In the genomic region with DNA sequence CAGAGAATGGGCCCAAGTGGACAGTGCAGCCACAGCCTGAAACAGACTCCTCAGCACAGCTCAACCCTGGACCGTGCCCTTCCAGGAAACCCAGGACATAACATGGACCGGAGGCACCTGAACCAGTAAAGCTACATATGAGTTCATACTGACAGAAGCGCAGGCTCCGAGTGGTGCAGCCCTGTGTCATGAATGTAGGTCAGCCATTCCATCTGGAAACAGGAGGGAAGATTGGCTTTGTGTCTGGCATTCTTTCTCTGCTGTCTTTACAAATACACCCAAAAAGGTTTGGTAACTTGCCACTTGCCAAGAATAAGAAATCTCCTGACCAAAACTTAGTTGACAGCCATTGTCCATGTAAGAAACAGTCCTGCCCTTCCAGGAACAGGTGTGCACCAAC, we compare ENCODE assay signal across 22 cellular contexts.
"Had no signal": no experiment of that assay in that cellular context is flagged by ENCODE, and none has a peak within 500 bp of the region (broad histone marks: within the 10 kb centered on the region; RNA-seq: fewer than 3 reads in every experiment).

No MANE protein-coding gene starts in this region.

- ATAC-seq: foreskin keratinocyte, gastroesophageal sphincter, heart left ventricle, left colon, left lobe of liver, lower lobe of right lung, mucosa of descending colon had no signal

- H3K27me3 ChIP-seq: dorsolateral prefrontal cortex, esophagus muscularis mucosa, foreskin keratinocyte, gastroesophageal sphincter, heart left ventricle, hepatocyte had no signal

- H3K4me3 ChIP-seq: coronary artery, dorsolateral prefrontal cortex, esophagus muscularis mucosa, gastroesophageal sphincter, heart left ventricle, hepatocyte, left ventricle myocardium inferior, lower lobe of right lung, mucosa of descending colon had no signal

- H3K27ac ChIP-seq: coronary artery, dorsolateral prefrontal cortex, esophagus muscularis mucosa, foreskin keratinocyte, gastroesophageal sphincter, heart left ventricle, hepatocyte, left ventricle myocardium inferior, lower lobe of right lung had no signal

- DNase-seq: dermis blood vessel endothelial cell; effector CD4-positive, alpha-beta T cell; effector memory CD4-positive, alpha-beta T cell; foreskin keratinocyte; heart left ventricle; hypothalamus; immature natural killer cell; islet precursor cell; kidney; kidney glomerular epithelial cell; left colon; left ventricle myocardium inferior; lower lobe of right lung; mesenchymal stem cell; mucosa of descending colon; naive B cell had no signal

- H3K4me1 ChIP-seq: foreskin keratinocyte, gastroesophageal sphincter, heart left ventricle, left ventricle myocardium inferior, lower lobe of right lung had no signal

- H2AFZ ChIP-seq: hepatocyte had no signal

- H3K36me3 ChIP-seq: esophagus muscularis mucosa, gastroesophageal sphincter, heart left ventricle, left ventricle myocardium inferior, lower lobe of right lung had no signal

- H3K9me3 ChIP-seq: esophagus muscularis mucosa, gastroesophageal sphincter, heart left ventricle, left ventricle myocardium inferior, lower lobe of right lung, mucosa of descending colon had no signal

- H3K4me2 ChIP-seq: hepatocyte had no signal
